In the genomic region with DNA sequence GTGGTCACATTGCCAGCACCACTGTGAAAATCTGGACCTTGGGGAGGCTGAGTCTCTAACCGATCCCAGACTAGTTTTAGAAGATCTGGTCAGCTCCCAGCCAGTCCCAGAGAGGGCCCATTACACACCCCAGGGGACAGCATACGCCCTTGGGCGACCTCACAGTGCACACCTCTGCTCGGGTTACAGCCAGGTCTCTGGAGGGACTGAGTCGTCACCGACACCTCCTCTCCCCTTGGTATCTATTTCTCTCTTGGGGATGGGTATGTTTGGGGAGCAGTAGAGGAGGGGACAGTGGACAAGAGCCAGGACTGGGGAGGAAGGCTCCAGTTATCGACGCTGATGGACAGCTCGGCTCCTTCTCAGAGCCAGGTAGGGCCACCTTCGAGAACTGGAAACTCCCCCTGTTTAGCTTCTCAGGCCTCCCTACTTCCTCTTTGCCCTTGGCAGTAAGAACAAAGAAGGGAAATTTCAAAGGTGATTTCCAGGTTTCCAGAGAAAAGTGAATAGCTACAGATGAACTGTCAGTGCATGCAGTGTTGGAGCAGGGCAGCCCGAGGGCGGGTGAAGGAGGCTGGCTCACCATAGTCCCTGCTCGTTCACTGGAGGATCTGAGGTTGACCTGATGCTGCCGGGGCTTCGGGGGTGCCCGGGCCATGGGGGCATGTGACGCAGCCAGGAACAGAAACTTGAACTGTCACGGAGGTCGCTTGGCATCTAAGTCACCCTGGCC, we compare ENCODE assay signal across 10 cellular contexts.
A peak's percentile ranks its signal among the peaks of the same experiment; 100 is the strongest.
DNase-seq lines count a peak whose midpoint lies in the region; ATAC-seq and TF ChIP-seq lines count a peak whose summit lies in the region.
"Had no signal": no experiment of that assay in that cellular context is flagged by ENCODE, and none has a peak within 500 bp of the region (broad histone marks: within the 10 kb centered on the region; RNA-seq: fewer than 3 reads in every experiment).

No MANE protein-coding gene starts in this region.

- TF ChIP-seq CTCF in coronary artery (IDR thresholded peaks at IDR 0.05), result no peak

- ATAC-seq in activated CD4-positive, CD25-positive, alpha-beta regulatory T cell treated with anti-CD3 and anti-CD28 coated beads, Interleukin-2, amount 50 U/mL, for 24 hours, result peak; percentile 57 to 59
- ATAC-seq in HG02852 (IDR thresholded peaks at IDR 0.05; ENCODE audit: unreplicated experiment) (peak; percentile 48), HG02840 (IDR thresholded peaks at IDR 0.05; ENCODE audit: low FRiP score, unreplicated experiment) (no peak)
- peak; percentile 66 for ATAC-seq in stimulated activated naive CD8-positive, alpha-beta T cell treated with anti-CD3 and anti-CD28 coated beads, Interleukin-15, Interleukin-2, amounts not matched to agents 100 U/mL and 50 U/mL, for 24 hours

- no peak overlapping the region for H3K4me3 ChIP-seq in coronary artery
- H3K4me3 ChIP-seq: pancreas had no signal

- no peak for DNase-seq in activated CD4-positive, CD25-positive, alpha-beta regulatory T cell treated with anti-CD3 and anti-CD28 coated beads, Interleukin-2, amount 50 U/mL, for 72 hours
- DNase-seq in coronary artery (ENCODE audit: low spot score) (no peak), AG08396 (ENCODE audit: low spot score) (no peak), NCI-H526 (lab: John Stamatoyannopoulos, UW) (no peak)
- DNase-seq in stimulated activated naive CD8-positive, alpha-beta T cell treated with anti-CD3 and anti-CD28 coated beads, Interleukin-15, Interleukin-2, amounts not matched to agents 100 U/mL and 50 U/mL, for 24 hours, result peak; percentile 47

- H3K27ac ChIP-seq in coronary artery, result peak overlapping the region; percentile 34 to 71
- H3K27ac ChIP-seq: KMS-11 had no signal
